ENCODE assay signal across 13 cellular contexts in genomic region chr2:85756195-85756594, GRCh38. TPM values are rescaled to one million over a fixed set of nuclear protein-coding genes. Genes with fewer than 3 reads are reported as not detected.
DNase-seq lines count a peak whose midpoint lies in the region; ATAC-seq and TF ChIP-seq lines count a peak whose summit lies in the region.
"Had no signal": no experiment of that assay in that cellular context is flagged by ENCODE, and none has a peak within 500 bp of the region (broad histone marks: within the 10 kb centered on the region; RNA-seq: fewer than 3 reads in every experiment).

No MANE protein-coding gene starts in this region.

- intact Hi-C loops in heart left ventricle (cut with DNase I) (no loop called here), Right ventricle myocardium inferior (cut with DNase I) (no loop called here)

- H3K4me3 ChIP-seq in heart left ventricle: peak overlapping the region; percentile 64 to 94 (median 86)
- H3K4me3 ChIP-seq in right atrium auricular region: peak overlapping the region; percentile 71 to 98
- H3K4me3 ChIP-seq in trophoblast cell (ENCODE audit: low read depth, low read length): no peak overlapping the region

- no peak overlapping the region for H3K14ac ChIP-seq in trophoblast cell (ENCODE audit: low read length)

- TF ChIP-seq POLR2A in heart left ventricle (IDR thresholded peaks at IDR 0.05): no peak

- no peak overlapping the region for H2AFZ ChIP-seq in trophoblast cell (ENCODE audit: insufficient read depth, low read length, poor library complexity)

- no peaks in the 10 kb centered on the region for H3K9me3 ChIP-seq in heart left ventricle
- H3K9me3 ChIP-seq in right atrium auricular region: no peaks in the 10 kb centered on the region
- H3K9me3 ChIP-seq in trophoblast cell (ENCODE audit: insufficient read depth, low read depth, low read length): peaks cover 5% of the 10 kb centered on the region

- H2AK5ac ChIP-seq in trophoblast cell (ENCODE audit: low read length): no peak overlapping the region

- H3K36me3 ChIP-seq in heart left ventricle (peaks cover 0 to 6% (median 3%) of the 10 kb centered on the region in 9 donors), right atrium auricular region (peaks cover 40% of the 10 kb centered on the region), trophoblast cell (ENCODE audit: control insufficient read depth in 1 of 2, insufficient read depth in 2 of 2, low read length in 2 of 2) (no peaks in the 10 kb centered on the region)
- H3K36me3 ChIP-seq: cardiac muscle cell had no signal

- peak overlapping the region; percentile 94 for H3K4me2 ChIP-seq in trophoblast cell (ENCODE audit: low read length)

- no peak overlapping the region for H4K8ac ChIP-seq in trophoblast cell (ENCODE audit: low read depth, low read length)

- TF ChIP-seq CTCF in heart left ventricle (IDR thresholded peaks at IDR 0.05): no peak
- TF ChIP-seq CTCF in right atrium auricular region (IDR thresholded peaks at IDR 0.05): no peak

- no peak overlapping the region for H4K91ac ChIP-seq in trophoblast cell (ENCODE audit: low read depth, low read length)

- H3K18ac ChIP-seq in trophoblast cell (ENCODE audit: low read length): no peak overlapping the region

- H3K27ac ChIP-seq in heart left ventricle: peak overlapping the region in 7 of 12 donors; percentile 4 to 90 (median 80)
- H3K27ac ChIP-seq in right atrium auricular region: peak overlapping the region; percentile 87 to 89
- H3K27ac ChIP-seq in trophoblast cell (ENCODE audit: low read depth, low read length): no peak overlapping the region
- H3K27ac ChIP-seq: cardiac muscle cell had no signal

- peaks cover 3 to 85% (median 55%) of the 10 kb centered on the region in 12 donors for H3K4me1 ChIP-seq in heart left ventricle
- peaks cover 0 to 81% of the 10 kb centered on the region in 2 donors for H3K4me1 ChIP-seq in right atrium auricular region
- H3K4me1 ChIP-seq in trophoblast cell (ENCODE audit: control insufficient read depth in 1 of 2, insufficient read depth in 2 of 2, low read length in 2 of 2): peaks cover 4 to 17% of the 10 kb centered on the region in 2 experiments

- H3K27me3 ChIP-seq in heart left ventricle: peaks cover 0 to 37% (median 0%) of the 10 kb centered on the region in 9 donors
- H3K27me3 ChIP-seq in right atrium auricular region: no peaks in the 10 kb centered on the region
- peaks cover 41% of the 10 kb centered on the region for H3K27me3 ChIP-seq in trophoblast cell (ENCODE audit: insufficient read depth, low read length)

- no peaks in the 10 kb centered on the region for H3K79me2 ChIP-seq in trophoblast cell (ENCODE audit: control insufficient read depth, insufficient read depth, low read length, poor library complexity)

- DNase-seq in heart left ventricle (no peak), Right ventricle myocardium inferior (ENCODE audit: missing footprints) (no peak), right atrium auricular region (ENCODE audit: low spot score) (no peak), trophoblast cell (no peak), glomerular visceral epithelial cell (ENCODE audit: extremely low spot score) (no peak), NOMO-1 (lab: John Stamatoyannopoulos, UW; ENCODE audit: unreplicated experiment in 2 of 2) (no peak)
- no peak for DNase-seq in stimulated activated CD4-positive, alpha-beta T cell treated with anti-CD3 and anti-CD28 coated beads, Interleukin-12 subunit alpha, Interleukin-12 subunit beta, amount 100 ng/mL, for 4 hours
- DNase-seq: activated CD4-positive, alpha-beta T cell treated with anti-CD3 and anti-CD28 coated beads for 1 hour; kidney glomerular epithelial cell; NCI-H1436 treated with DMSO at 0.1 percent for 48 hours; stimulated activated naive CD8-positive, alpha-beta T cell treated with anti-CD3 and anti-CD28 coated beads, Interleukin-15, amount 100 ng/mL, for 72 hours had no signal

- H2BK120ac ChIP-seq in trophoblast cell (ENCODE audit: insufficient read depth, low read length, poor library complexity): no peak overlapping the region

- no peak overlapping the region for H2BK5ac ChIP-seq in trophoblast cell (ENCODE audit: low read depth, low read length, poor library complexity)

- H2BK12ac ChIP-seq in trophoblast cell (ENCODE audit: low read length): no peak overlapping the region

- H3K4ac ChIP-seq in trophoblast cell (ENCODE audit: low read depth, low read length): no peak overlapping the region

- H4K12ac ChIP-seq in trophoblast cell (ENCODE audit: low read depth, low read length): no peak overlapping the region

- H3K79me1 ChIP-seq in trophoblast cell (ENCODE audit: low read length): peaks cover 8% of the 10 kb centered on the region

- no peak for ATAC-seq in heart left ventricle
- ATAC-seq in Right ventricle myocardium inferior: no peak
- no peak for ATAC-seq in GM21360 (IDR thresholded peaks at IDR 0.05; ENCODE audit: unreplicated experiment)

- WGBS in heart left ventricle, 4 donors: 66 to 81% (median 70%) methylated on average over 6 of the region's 6 CpGs
- WGBS in trophoblast cell (ENCODE audit: extremely low coverage, insufficient coverage, insufficient read length): no CpG with 5 or more reads among the region's 6 CpGs

- no peak overlapping the region for H3K23ac ChIP-seq in trophoblast cell (ENCODE audit: low read length)

- no peak overlapping the region for H3K9ac ChIP-seq in trophoblast cell (ENCODE audit: low read length)

RNA-seq across cellular contexts. Expression of gene ATOH8, which starts 2.4 kb away (rescaled TPM):
- total RNA-seq in heart left ventricle (100 to 1,000 TPM in 1 of 9 donors, 10 to 100 TPM in 8; 11.8 to 103 (median 18.5) TPM), Right ventricle myocardium inferior (29.1 TPM), right atrium auricular region (100 to 1,000 TPM in 1 of 2 donors, 10 to 100 TPM in 1; 35.1 to 116 TPM)
- 10 to 100 TPM; 22.9 to 37.9 TPM for polyA plus RNA-seq in heart left ventricle
- 1.8 and 2.0 TPM in 2 replicates for polyA plus RNA-seq in trophoblast cell (2013)
